Comparison of ENCODE assay signal across 23 cellular contexts in the genomic region with DNA sequence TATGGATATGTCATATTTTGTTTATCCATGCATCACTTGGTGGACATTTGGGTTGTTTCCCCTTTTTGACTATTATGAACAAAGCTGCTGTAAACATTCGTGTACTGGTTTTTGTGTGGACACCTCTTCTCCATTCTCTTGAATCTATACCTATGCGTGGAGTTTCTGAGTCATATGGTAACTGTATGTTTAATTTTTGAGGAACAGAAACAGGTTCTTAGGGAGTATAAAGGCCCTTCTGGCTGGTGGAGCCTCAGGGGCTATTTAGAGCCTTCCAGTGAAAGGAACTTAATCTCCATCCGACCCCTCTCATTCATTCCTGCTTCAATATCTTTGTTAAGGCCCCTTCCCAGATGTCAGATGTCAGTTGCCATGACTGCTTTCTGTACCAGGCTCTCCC. TPM values are rescaled to one million over a fixed set of nuclear protein-coding genes. Genes with fewer than 3 reads are reported as not detected.
"Had no signal": no experiment of that assay in that cellular context is flagged by ENCODE, and none has a peak within 500 bp of the region (broad histone marks: within the 10 kb centered on the region; RNA-seq: fewer than 3 reads in every experiment).

No MANE protein-coding gene starts in this region.

- H3K4me1 Mint-ChIP-seq: activated naive CD8-positive, alpha-beta T cell treated with anti-CD3 and anti-CD28 coated beads for 36 hours; naive thymus-derived CD4-positive, alpha-beta T cell; neural progenitor cell; stimulated activated effector memory CD8-positive, alpha-beta T cell treated with anti-CD3 and anti-CD28 coated beads, Interleukin-12 subunit alpha, Interleukin-12 subunit beta, amount 100 ng/mL, for 72 hours; WTC11 had no signal

- H3K4me3 Mint-ChIP-seq: activated naive CD8-positive, alpha-beta T cell treated with anti-CD3 and anti-CD28 coated beads for 36 hours; activated T-cell treated with anti-CD3 and anti-CD28 coated beads, Interleukin-2, amount 50 U/mL, for 24 hours; naive thymus-derived CD4-positive, alpha-beta T cell; neural progenitor cell; stimulated activated effector memory CD8-positive, alpha-beta T cell treated with anti-CD3 and anti-CD28 coated beads, Interleukin-12 subunit alpha, Interleukin-12 subunit beta, amount 100 ng/mL, for 72 hours; WTC11 had no signal

- ATAC-seq: naive thymus-derived CD4-positive, alpha-beta T cell; right lobe of liver; stimulated activated effector memory CD8-positive, alpha-beta T cell treated with anti-CD3 and anti-CD28 coated beads, Interleukin-12 subunit alpha, Interleukin-12 subunit beta, amount 100 ng/mL, for 72 hours; WTC11 had no signal

- H3K36me3 Mint-ChIP-seq: activated naive CD8-positive, alpha-beta T cell treated with anti-CD3 and anti-CD28 coated beads for 36 hours; naive thymus-derived CD4-positive, alpha-beta T cell; neural progenitor cell; stimulated activated effector memory CD8-positive, alpha-beta T cell treated with anti-CD3 and anti-CD28 coated beads, Interleukin-12 subunit alpha, Interleukin-12 subunit beta, amount 100 ng/mL, for 72 hours; WTC11 had no signal

- DNase-seq: activated CD4-positive, alpha-beta T cell treated with anti-CD3 and anti-CD28 coated beads, Interleukin-2, amount 50 U/mL, for 4 hours; activated CD8-positive, alpha-beta memory T cell treated with anti-CD3 and anti-CD28 coated beads for 24 hours; activated CD8-positive, alpha-beta memory T cell treated with anti-CD3 and anti-CD28 coated beads, Interleukin-2, amount 50 U/mL, for 4 hours; activated naive CD4-positive, alpha-beta T cell; activated naive CD8-positive, alpha-beta T cell treated with anti-CD3 and anti-CD28 coated beads for 36 hours; activated T-cell treated with anti-CD3 and anti-CD28 coated beads, Interleukin-2, amount 50 U/mL, for 24 hours; colonic mucosa; hypothalamus; left ventricle myocardium inferior; naive thymus-derived CD4-positive, alpha-beta T cell; posterior cingulate gyrus; right lobe of liver; stimulated activated CD4-positive, alpha-beta T cell treated with anti-CD3 and anti-CD28 coated beads, Interleukin-2, amount 100 ng/mL, for 24 hours; T-helper 9 cell; transverse colon had no signal

- H3K27ac Mint-ChIP-seq: activated naive CD8-positive, alpha-beta T cell treated with anti-CD3 and anti-CD28 coated beads for 36 hours; activated T-cell treated with anti-CD3 and anti-CD28 coated beads, Interleukin-2, amount 50 U/mL, for 24 hours; activated T-helper 2 cell treated with anti-CD3 and anti-CD28 coated beads, Interferon-gamma antibody, Interleukin-2, Interleukin-4, amounts not matched to agents 10 μg/mL and 5 μg/mL and 100 μg/mL, durations not matched to agents 14 hours and 24 hours and 36 hours; naive thymus-derived CD4-positive, alpha-beta T cell; neural progenitor cell; stimulated activated effector memory CD8-positive, alpha-beta T cell treated with anti-CD3 and anti-CD28 coated beads, Interleukin-12 subunit alpha, Interleukin-12 subunit beta, amount 100 ng/mL, for 72 hours; WTC11 had no signal

- FAIRE-seq: astrocyte, frontal cortex had no signal

- H3K9me3 Mint-ChIP-seq: activated naive CD8-positive, alpha-beta T cell treated with anti-CD3 and anti-CD28 coated beads for 36 hours; activated T-cell treated with anti-CD3 and anti-CD28 coated beads, Interleukin-2, amount 50 U/mL, for 24 hours; activated T-helper 2 cell treated with anti-CD3 and anti-CD28 coated beads, Interferon-gamma antibody, Interleukin-2, Interleukin-4, amounts not matched to agents 10 μg/mL and 5 μg/mL and 100 μg/mL, durations not matched to agents 14 hours and 24 hours and 36 hours; neural progenitor cell; stimulated activated effector memory CD8-positive, alpha-beta T cell treated with anti-CD3 and anti-CD28 coated beads, Interleukin-12 subunit alpha, Interleukin-12 subunit beta, amount 100 ng/mL, for 72 hours had no signal

RNA-seq across cellular contexts. Expression of gene CTXND1, which starts 14.1 kb away (rescaled TPM):
- total RNA-seq: activated naive CD8-positive, alpha-beta T cell treated with anti-CD3 and anti-CD28 coated beads for 36 hours; activated T-helper 2 cell treated with anti-CD3 and anti-CD28 coated beads, Interferon-gamma antibody, Interleukin-2, Interleukin-4, amounts not matched to agents 10 μg/mL and 5 μg/mL and 100 μg/mL, durations not matched to agents 14 hours and 24 hours and 36 hours; astrocyte; breast epithelium; lung microvascular endothelial cell; naive thymus-derived CD4-positive, alpha-beta T cell had no signal
- polyA plus RNA-seq: naive thymus-derived CD4-positive, alpha-beta T cell had no signal
